ENCODE assay signal across 17 cellular contexts in genomic region chr7:31121641-31122040, GRCh38.
"Had no signal": no experiment of that assay in that cellular context is flagged by ENCODE, and none has a peak within 500 bp of the region (broad histone marks: within the 10 kb centered on the region; RNA-seq: fewer than 3 reads in every experiment).

No MANE protein-coding gene starts in this region.

- ATAC-seq: activated CD4-positive, alpha-beta T cell treated with anti-CD3 and anti-CD28 coated beads for 36 hours; body of pancreas had no signal

- H3K4me1 ChIP-seq: spleen had no signal

- H3K4me3 ChIP-seq: body of pancreas, cardiac muscle cell, left lung, spleen, thoracic aorta, upper lobe of left lung had no signal

- DNase-seq: activated B cell treated with CpG ODN at 0.5 μM for 24 hours; activated CD4-positive, alpha-beta T cell treated with anti-CD3 and anti-CD28 coated beads for 36 hours; activated CD4-positive, alpha-beta T cell treated with anti-CD3 and anti-CD28 coated beads, Interleukin-2, amount 50 U/mL, for 4 hours; activated gamma-delta T cell treated with Interleukin-2 at 50 U/mL for 16 hours; activated T-cell treated with anti-CD3 and anti-CD28 coated beads, Interleukin-2, amount 50 U/mL, for 1 hour; body of pancreas; effector CD4-positive, alpha-beta T cell; left lung; mammary epithelial cell; retina; spleen; stimulated activated CD4-positive, alpha-beta T cell treated with anti-CD3 and anti-CD28 coated beads, Interleukin-4, amount 100 ng/mL, for 1 hour; stimulated activated naive CD4-positive, alpha-beta T cell treated with Interleukin-2 at 50 U/mL for 16 hours; T1000; upper lobe of left lung had no signal

- H3K36me3 ChIP-seq: cardiac muscle cell, left lung, spleen, thoracic aorta, upper lobe of left lung had no signal

- H3K9me3 ChIP-seq: body of pancreas, left lung, spleen, thoracic aorta, upper lobe of left lung had no signal

- H3K27me3 ChIP-seq: body of pancreas, cardiac muscle cell, upper lobe of left lung had no signal

- H3K27ac ChIP-seq: body of pancreas, cardiac muscle cell, left lung, spleen, thoracic aorta, upper lobe of left lung had no signal
